ENCODE assay signal across 16 cellular contexts in the genomic region with DNA sequence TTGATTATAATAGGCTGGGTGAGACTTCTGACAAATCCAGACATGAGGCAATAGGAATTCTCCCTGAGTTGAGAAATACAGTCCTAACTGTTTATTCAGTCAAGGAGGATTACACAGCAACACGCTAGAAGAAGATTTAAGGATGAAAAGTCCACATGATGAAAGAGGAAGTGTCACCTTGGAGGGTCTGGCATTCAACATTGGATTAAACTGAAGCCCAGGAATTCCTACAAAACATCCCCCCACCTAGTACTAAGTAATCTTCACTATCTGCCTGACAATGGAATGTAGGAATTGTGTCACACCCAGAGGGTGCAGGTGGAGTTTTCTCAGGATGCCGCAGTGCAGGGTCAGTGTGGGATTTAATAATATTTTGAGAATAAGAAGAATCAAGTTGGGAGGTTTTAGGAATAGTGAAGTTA.
A peak's percentile ranks its signal among the peaks of the same experiment; 100 is the strongest.
DNase-seq lines count a peak whose midpoint lies in the region; ATAC-seq, FAIRE-seq and TF ChIP-seq lines count a peak whose summit lies in the region.
"Had no signal": no experiment of that assay in that cellular context is flagged by ENCODE, and none has a peak within 500 bp of the region (broad histone marks: within the 10 kb centered on the region; RNA-seq: fewer than 3 reads in every experiment).

No MANE protein-coding gene starts in this region.

- no peaks in the 10 kb centered on the region for H3K4me1 Mint-ChIP-seq in natural killer cell treated with Interleukin-12 subunit alpha and Interleukin-12 subunit beta and Interleukin-15 and Interleukin-18, amount 100 ng/mL, for 72 hours (ENCODE audit: low read depth in 2 of 2)
- H3K4me1 Mint-ChIP-seq: activated naive CD4-positive, alpha-beta T cell treated with anti-CD3 and anti-CD28 coated beads, Interleukin-2, amount 10 ng/mL, durations not matched to agents 7 days and 5 days had no signal

- TF ChIP-seq POLR2A in H54 (IDR thresholded peaks at IDR 0.05; ENCODE audit: low read depth, low read length): no peak

- no peaks in the 10 kb centered on the region for H3K9me3 Mint-ChIP-seq in natural killer cell treated with Interleukin-12 subunit alpha and Interleukin-12 subunit beta and Interleukin-15 and Interleukin-18, amount 100 ng/mL, for 72 hours
- H3K9me3 Mint-ChIP-seq: activated naive CD4-positive, alpha-beta T cell treated with anti-CD3 and anti-CD28 coated beads, Interleukin-2, amount 10 ng/mL, durations not matched to agents 7 days and 5 days; H9; memory B cell had no signal

- DNase-seq in ELR (ENCODE audit: low read depth) (peak; percentile 34), PC-9 (peak in 1 of 2 experiments; percentile 61), fibroblast of lung (ENCODE audit: low read depth in 2 of 2) (peak; percentile 71 to 75), osteoblast (ENCODE audit: insufficient read length, low spot score, missing footprints) (peak; percentile 72), NCI-H2107 (lab: John Stamatoyannopoulos, UW) (no peak), H54 (ENCODE audit: insufficient read length, low spot score) (no peak), 8988T (no peak)
- DNase-seq in natural killer cell treated with Interleukin-12 subunit alpha and Interleukin-12 subunit beta and Interleukin-15 and Interleukin-18, amount 100 ng/mL, for 72 hours (ENCODE audit: low spot score): no peak
- DNase-seq: activated naive CD4-positive, alpha-beta T cell treated with anti-CD3 and anti-CD28 coated beads, Interleukin-2, amount 10 ng/mL, durations not matched to agents 7 days and 5 days; erythroblast; H9; small intestine had no signal

- TF ChIP-seq CTCF in PC-9 (conservative IDR thresholded peaks at IDR 0.05) (no peak), fibroblast of lung (conservative IDR thresholded peaks at IDR 0.05 in 1 of 2, IDR thresholded peaks at IDR 0.05 in 1 of 2; ENCODE audit: low read depth in 1 of 2, low read length in 2 of 2) (no peak), osteoblast (IDR thresholded peaks at IDR 0.05; ENCODE audit: extremely low read depth, low read depth, low read length) (no peak)

- POLR2A ChIA-PET in PC-9 (lab: Charles Lee; ENCODE audit: unreplicated experiment): no interaction called here

- peaks cover 0 to 2% of the 10 kb centered on the region in 2 donors for H3K27me3 Mint-ChIP-seq in natural killer cell treated with Interleukin-12 subunit alpha and Interleukin-12 subunit beta and Interleukin-15 and Interleukin-18, amount 100 ng/mL, for 72 hours
- H3K27me3 Mint-ChIP-seq: activated naive CD4-positive, alpha-beta T cell treated with anti-CD3 and anti-CD28 coated beads, Interleukin-2, amount 10 ng/mL, durations not matched to agents 7 days and 5 days; memory B cell had no signal

- H3K4me2 ChIP-seq in PC-9 (peak overlapping the region; percentile 31), fibroblast of lung (ENCODE audit: extremely low read depth, insufficient read depth, low read length) (no peak overlapping the region), osteoblast (ENCODE audit: insufficient read depth, low read length) (peak overlapping the region; percentile 9)

- H2AFZ ChIP-seq in PC-9 (no peak overlapping the region), fibroblast of lung (ENCODE audit: low read length) (no peak overlapping the region), osteoblast (ENCODE audit: low read length) (peak overlapping the region; percentile 43)

- no peaks in the 10 kb centered on the region for H3K9me2 ChIP-seq in PC-9 (ENCODE audit: insufficient read depth)

- H3K9me3 ChIP-seq in PC-9 (ENCODE audit: insufficient read depth, low read depth): 0 out of 2 replicates have a peak, but pooled peaks cover 3% of the 10 kb centered on the region
- H3K9me3 ChIP-seq in fibroblast of lung (ENCODE audit: control insufficient read depth, insufficient read depth, low read depth, low read length): no peaks in the 10 kb centered on the region
- no peaks in the 10 kb centered on the region for H3K9me3 ChIP-seq in osteoblast (ENCODE audit: low read depth, low read length)
- H3K9me3 ChIP-seq: SJSA1 had no signal

- H3K4me1 ChIP-seq in PC-9 (replicated peaks; ENCODE audit: insufficient read depth) (peaks cover 20% of the 10 kb centered on the region), fibroblast of lung (ENCODE audit: control insufficient read depth, extremely low read depth, insufficient read depth, low read length) (peaks cover 3% of the 10 kb centered on the region), osteoblast (ENCODE audit: insufficient read depth, low read length) (peaks cover 8% of the 10 kb centered on the region)

- no peak overlapping the region for H3K27ac Mint-ChIP-seq in natural killer cell treated with Interleukin-12 subunit alpha and Interleukin-12 subunit beta and Interleukin-15 and Interleukin-18, amount 100 ng/mL, for 72 hours
- H3K27ac Mint-ChIP-seq: activated naive CD4-positive, alpha-beta T cell treated with anti-CD3 and anti-CD28 coated beads, Interleukin-2, amount 10 ng/mL, durations not matched to agents 7 days and 5 days; H9; memory B cell had no signal

- H3K4me3 Mint-ChIP-seq in natural killer cell treated with Interleukin-12 subunit alpha and Interleukin-12 subunit beta and Interleukin-15 and Interleukin-18, amount 100 ng/mL, for 72 hours: no peak overlapping the region
- H3K4me3 Mint-ChIP-seq: activated naive CD4-positive, alpha-beta T cell treated with anti-CD3 and anti-CD28 coated beads, Interleukin-2, amount 10 ng/mL, durations not matched to agents 7 days and 5 days; H9; memory B cell had no signal

- H3K27ac ChIP-seq in PC-9 (peak overlapping the region; percentile 39), fibroblast of lung (ENCODE audit: insufficient read depth, low read length) (no peak overlapping the region), osteoblast (ENCODE audit: low read depth, low read length) (peak overlapping the region; percentile 59)
- H3K27ac ChIP-seq: HL-60, SJSA1, VCaP had no signal

- intact Hi-C loops in PC-9 (cut with micrococcal nuclease; ENCODE audit: unreplicated experiment): loop anchor here (1.0 to 5.0 kb wide), 3 partner anchors 9 to 249 kb away; no protein-coding TSS in a partner anchor

- no peaks in the 10 kb centered on the region for H3K79me2 ChIP-seq in PC-9 (ENCODE audit: low read depth)
- H3K79me2 ChIP-seq in fibroblast of lung (ENCODE audit: control insufficient read depth, insufficient read depth, low read length): no peaks in the 10 kb centered on the region
- no peaks in the 10 kb centered on the region for H3K79me2 ChIP-seq in osteoblast (ENCODE audit: insufficient read depth, low read length)

- H4K20me1 ChIP-seq in PC-9 (ENCODE audit: insufficient read depth): no peaks in the 10 kb centered on the region
- H4K20me1 ChIP-seq in fibroblast of lung (ENCODE audit: control insufficient read depth, extremely low read depth, insufficient read depth, low read length): no peaks in the 10 kb centered on the region
- H4K20me1 ChIP-seq in osteoblast (ENCODE audit: insufficient read depth, low read length): no peaks in the 10 kb centered on the region

- H3K27me3 ChIP-seq in PC-9 (ENCODE audit: insufficient read depth, low read depth) (no peaks in the 10 kb centered on the region), fibroblast of lung (ENCODE audit: control insufficient read depth, insufficient read depth, low read length) (no peaks in the 10 kb centered on the region), osteoblast (ENCODE audit: insufficient read depth, low read length) (no peaks in the 10 kb centered on the region)
- H3K27me3 ChIP-seq: SJSA1 had no signal

- ATAC-seq in natural killer cell treated with Interleukin-12 subunit alpha and Interleukin-12 subunit beta and Interleukin-15 and Interleukin-18, amount 100 ng/mL, for 72 hours: no peak

- no peak for FAIRE-seq in H54 (lab: Jason Lieb, UNC)
- FAIRE-seq: small intestine had no signal

- H3K9ac ChIP-seq in fibroblast of lung (ENCODE audit: insufficient read depth, low read length): no peak overlapping the region

- H3K4me3 ChIP-seq in PC-9 (no peak overlapping the region), fibroblast of lung (replicated peaks in 1 of 4; ENCODE audit: control extremely low read depth in 1 of 4, insufficient read depth in 1 of 4, low read depth in 3 of 4, low read length in 4 of 4) (no peak overlapping the region), osteoblast (ENCODE audit: insufficient read depth, low read length) (no peak overlapping the region)
- H3K4me3 ChIP-seq: SJSA1 had no signal

- H3K36me3 ChIP-seq in PC-9 (ENCODE audit: low read depth): no peaks in the 10 kb centered on the region
- no peaks in the 10 kb centered on the region for H3K36me3 ChIP-seq in fibroblast of lung (ENCODE audit: control insufficient read depth, insufficient read depth, low read length)
- no peaks in the 10 kb centered on the region for H3K36me3 ChIP-seq in osteoblast (ENCODE audit: insufficient read depth, low read length)
- H3K36me3 ChIP-seq: SJSA1 had no signal

- peaks cover 11% of the 10 kb centered on the region; the same call in 1 of the 2 replicates for H3F3A ChIP-seq in PC-9 (ENCODE audit: insufficient read depth, low read depth)

- CTCF ChIA-PET in PC-9 (lab: Charles Lee): no interaction called here

- H3K36me3 Mint-ChIP-seq in natural killer cell treated with Interleukin-12 subunit alpha and Interleukin-12 subunit beta and Interleukin-15 and Interleukin-18, amount 100 ng/mL, for 72 hours: no peaks in the 10 kb centered on the region
- H3K36me3 Mint-ChIP-seq: activated naive CD4-positive, alpha-beta T cell treated with anti-CD3 and anti-CD28 coated beads, Interleukin-2, amount 10 ng/mL, durations not matched to agents 7 days and 5 days; memory B cell had no signal

- BruUV-seq in PC-9 (replicated peaks; lab: Mats Ljungman, UMichigan): no TSS peak

Comparison
In these comparisons a context has a peak if more than half of its experiments do, and no peak if none do; other contexts are left out.
1. DNase-seq: peak in ELR (single experiment), fibroblast of lung (2 of 2) and osteoblast (single experiment); none in NCI-H2107 (single experiment), H54 (single experiment), 8988T (single experiment) and natural killer cell treated with Interleukin-12 subunit alpha and Interleukin-12 subunit beta and Interleukin-15 and Interleukin-18, amount 100 ng/mL, for 72 hours (single experiment).